ENCODE assay signal across 23 cellular contexts in genomic region chr6:56073761-56074160, GRCh38.
DNase-seq lines count a peak whose midpoint lies in the region; ATAC-seq and TF ChIP-seq lines count a peak whose summit lies in the region.
"Had no signal": no experiment of that assay in that cellular context is flagged by ENCODE, and none has a peak within 500 bp of the region (broad histone marks: within the 10 kb centered on the region; RNA-seq: fewer than 3 reads in every experiment).

No MANE protein-coding gene starts in this region.

- H3K4me1 ChIP-seq in MM.1S (ENCODE audit: low read length) (peaks cover 17% of the 10 kb centered on the region), SJSA1 (replicated peaks) (peaks cover 17% of the 10 kb centered on the region), spleen (no peaks in the 10 kb centered on the region)

- H3F3A ChIP-seq in MM.1S (ENCODE audit: insufficient read depth, low read length) = no peaks in the 10 kb centered on the region; the same call in 1 of the 2 replicates

- H3K4me3 ChIP-seq in MM.1S (ENCODE audit: low read length) = no peak overlapping the region
- H3K4me3 ChIP-seq in SJSA1 = no peak overlapping the region
- H3K4me3 ChIP-seq in spleen = no peak overlapping the region

- intact Hi-C loops in spleen (cut with DNase I; ENCODE audit: low total_unique reads) = no loop called here

- no peaks in the 10 kb centered on the region for H3K9me2 ChIP-seq in MM.1S (replicated peaks; ENCODE audit: insufficient read depth, low read length)

- H3K27ac ChIP-seq in MM.1S (ENCODE audit: low read length) = no peak overlapping the region
- H3K27ac ChIP-seq in SJSA1 = peak overlapping the region; percentile 40; the same call in 1 of the 2 replicates
- peak overlapping the region in 7 of 8 donors; percentile 53 to 73 (median 68) for H3K27ac ChIP-seq in spleen

- TF ChIP-seq POLR2A in spleen (IDR thresholded peaks at IDR 0.05) = no peak

- no peaks in the 10 kb centered on the region for H3K36me3 ChIP-seq in MM.1S (replicated peaks; ENCODE audit: insufficient read depth, low read length)
- no peaks in the 10 kb centered on the region for H3K36me3 ChIP-seq in SJSA1
- H3K36me3 ChIP-seq in spleen = no peaks in the 10 kb centered on the region

- H3K9ac ChIP-seq in MM.1S (ENCODE audit: low read length) = no peak overlapping the region

- H3K27me3 ChIP-seq in MM.1S (replicated peaks; ENCODE audit: insufficient read depth, low read length) (no peaks in the 10 kb centered on the region), SJSA1 (replicated peaks) (no peaks in the 10 kb centered on the region), spleen (replicated peaks in 1 of 7) (no peaks in the 10 kb centered on the region)

- TF ChIP-seq CTCF in MM.1S (IDR thresholded peaks at IDR 0.05; ENCODE audit: low read length) = no peak
- no peak for TF ChIP-seq CTCF in spleen (IDR thresholded peaks at IDR 0.05 in 8 of 11, conservative IDR thresholded peaks at IDR 0.05 in 3 of 11)

- no peaks in the 10 kb centered on the region for H3K79me2 ChIP-seq in MM.1S (ENCODE audit: low read length)

- no peaks in the 10 kb centered on the region for H4K20me1 ChIP-seq in MM.1S (ENCODE audit: insufficient read depth, low read length)

- no peak overlapping the region for H2AFZ ChIP-seq in MM.1S (ENCODE audit: low read length)

- peak overlapping the region; percentile 33; the same call in 1 of the 2 replicates for H3K4me2 ChIP-seq in MM.1S (ENCODE audit: low read depth, low read length)

- ATAC-seq in HG03457 (IDR thresholded peaks at IDR 0.05; ENCODE audit: unreplicated experiment) (no peak), GM21786 (IDR thresholded peaks at IDR 0.05; ENCODE audit: unreplicated experiment) (no peak)
- ATAC-seq: activated T-cell treated with anti-CD3 and anti-CD28 coated beads, Interleukin-2, amount 50 U/mL, for 4 hours; esophagus mucosa; natural killer cell; stimulated activated effector memory CD8-positive, alpha-beta T cell treated with anti-CD3 and anti-CD28 coated beads, Interleukin-12 subunit alpha, Interleukin-12 subunit beta, amount 100 ng/mL, for 72 hours had no signal

- DNase-seq in MM.1S = no peak
- no peak for DNase-seq in SJSA1 (ENCODE audit: low read depth in 1 of 2, low spot score in 2 of 2)
- peak; percentile 53 for DNase-seq in fibroblast of peridontal ligament (ENCODE audit: extremely low read depth)
- DNase-seq in spleen = no peak
- no peak for DNase-seq in activated CD8-positive, alpha-beta memory T cell treated with anti-CD3 and anti-CD28 coated beads, Interleukin-2, amount 50 U/mL, for 48 hours
- DNase-seq in stimulated activated naive CD4-positive, alpha-beta T cell treated with Interleukin-2 at 50 U/mL for 16 hours (lab: John Stamatoyannopoulos, UW) = no peak
- DNase-seq: activated CD4-positive, alpha-beta T cell treated with anti-CD3 and anti-CD28 coated beads for 4 hours; activated gamma-delta T cell treated with Interleukin-2 at 50 U/mL for 16 hours; activated T-cell treated with anti-CD3 and anti-CD28 coated beads, Interleukin-2, amount 50 U/mL, for 4 hours; DMS79 treated with DMSO at 0.1 percent for 48 hours; GF-D8; H9; islet precursor cell; natural killer cell; NCI-H1105 treated with DMSO at 0.1 percent for 48 hours; NCI-H2029 treated with DMSO at 0.1 percent for 48 hours; NCI-H2227 treated with DMSO at 0.1 percent for 48 hours; stimulated activated CD4-positive, alpha-beta T cell treated with anti-CD3 and anti-CD28 coated beads, Interleukin-12 subunit alpha, Interleukin-12 subunit beta, amount 100 ng/mL, for 4 hours; stimulated activated CD4-positive, alpha-beta T cell treated with anti-CD3 and anti-CD28 coated beads, Interleukin-4, amount 100 ng/mL, for 1 hour had no signal

- no peaks in the 10 kb centered on the region for H3K9me3 ChIP-seq in MM.1S (replicated peaks; ENCODE audit: insufficient read depth, low read length)
- no peaks in the 10 kb centered on the region for H3K9me3 ChIP-seq in SJSA1 (replicated peaks)
- peaks cover 0 to 19% (median 9%) of the 10 kb centered on the region in 8 donors for H3K9me3 ChIP-seq in spleen
